ENCODE assay signal across 1 cellular context in genomic region chr12:83465632-83466031, GRCh38.
TF ChIP-seq lines count a peak whose summit lies in the region.

No MANE protein-coding gene starts in this region.

TF ChIP-seq in HepG2, 621 proteins besides CTCF, POLR2A, EP300 and RAD21 (continued from another document):
- TF ChIP-seq, protein P1, sequence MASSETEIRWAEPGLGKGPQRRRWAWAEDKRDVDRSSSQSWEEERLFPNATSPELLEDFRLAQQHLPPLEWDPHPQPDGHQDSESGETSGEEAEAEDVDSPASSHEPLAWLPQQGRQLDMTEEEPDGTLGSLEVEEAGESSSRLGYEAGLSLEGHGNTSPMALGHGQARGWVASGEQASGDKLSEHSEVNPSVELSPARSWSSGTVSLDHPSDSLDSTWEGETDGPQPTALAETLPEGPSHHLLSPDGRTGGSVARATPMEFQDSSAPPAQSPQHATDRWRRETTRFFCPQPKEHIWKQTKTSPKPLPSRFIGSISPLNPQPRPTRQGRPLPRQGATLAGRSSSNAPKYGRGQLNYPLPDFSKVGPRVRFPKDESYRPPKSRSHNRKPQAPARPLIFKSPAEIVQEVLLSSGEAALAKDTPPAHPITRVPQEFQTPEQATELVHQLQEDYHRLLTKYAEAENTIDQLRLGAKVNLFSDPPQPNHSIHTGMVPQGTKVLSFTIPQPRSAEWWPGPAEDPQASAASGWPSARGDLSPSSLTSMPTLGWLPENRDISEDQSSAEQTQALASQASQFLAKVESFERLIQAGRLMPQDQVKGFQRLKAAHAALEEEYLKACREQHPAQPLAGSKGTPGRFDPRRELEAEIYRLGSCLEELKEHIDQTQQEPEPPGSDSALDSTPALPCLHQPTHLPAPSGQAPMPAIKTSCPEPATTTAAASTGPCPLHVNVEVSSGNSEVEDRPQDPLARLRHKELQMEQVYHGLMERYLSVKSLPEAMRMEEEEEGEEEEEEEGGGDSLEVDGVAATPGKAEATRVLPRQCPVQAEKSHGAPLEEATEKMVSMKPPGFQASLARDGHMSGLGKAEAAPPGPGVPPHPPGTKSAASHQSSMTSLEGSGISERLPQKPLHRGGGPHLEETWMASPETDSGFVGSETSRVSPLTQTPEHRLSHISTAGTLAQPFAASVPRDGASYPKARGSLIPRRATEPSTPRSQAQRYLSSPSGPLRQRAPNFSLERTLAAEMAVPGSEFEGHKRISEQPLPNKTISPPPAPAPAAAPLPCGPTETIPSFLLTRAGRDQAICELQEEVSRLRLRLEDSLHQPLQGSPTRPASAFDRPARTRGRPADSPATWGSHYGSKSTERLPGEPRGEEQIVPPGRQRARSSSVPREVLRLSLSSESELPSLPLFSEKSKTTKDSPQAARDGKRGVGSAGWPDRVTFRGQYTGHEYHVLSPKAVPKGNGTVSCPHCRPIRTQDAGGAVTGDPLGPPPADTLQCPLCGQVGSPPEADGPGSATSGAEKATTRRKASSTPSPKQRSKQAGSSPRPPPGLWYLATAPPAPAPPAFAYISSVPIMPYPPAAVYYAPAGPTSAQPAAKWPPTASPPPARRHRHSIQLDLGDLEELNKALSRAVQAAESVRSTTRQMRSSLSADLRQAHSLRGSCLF (CRISPR knock-in tag; IDR thresholded peaks at IDR 0.05; ENCODE audit: borderline replicate concordance), result no peak
- TF ChIP-seq HDAC6 (IDR thresholded peaks at IDR 0.05; ENCODE audit: low read depth, low read length) (no peak), SALL2 (CRISPR knock-in tag; IDR thresholded peaks at IDR 0.05) (no peak)
